ENCODE assay signal across 23 cellular contexts in genomic region chr17:67920212-67920611, GRCh38.
"Had no signal": no experiment of that assay in that cellular context is flagged by ENCODE, and none has a peak within 500 bp of the region (broad histone marks: within the 10 kb centered on the region; RNA-seq: fewer than 3 reads in every experiment).

No MANE protein-coding gene starts in this region.

- DNase-seq: hippocampal formation; kidney glomerular epithelial cell; midbrain; mucosa of descending colon; naive thymus-derived CD4-positive, alpha-beta T cell; ovary; stimulated activated CD4-positive, alpha-beta T cell treated with anti-CD3 and anti-CD28 coated beads, Interleukin-12 subunit alpha, Interleukin-12 subunit beta, amount 100 ng/mL, for 4 hours; stimulated activated CD4-positive, alpha-beta T cell treated with anti-CD3 and anti-CD28 coated beads, Interleukin-15, amount 100 ng/mL, for 24 hours; stimulated activated CD4-positive, alpha-beta T cell treated with anti-CD3 and anti-CD28 coated beads, Interleukin-2, amount 100 ng/mL, for 24 hours; stimulated activated CD4-positive, alpha-beta T cell treated with anti-CD3 and anti-CD28 coated beads, Interleukin-4, amount 100 ng/mL, for 1 hour; stimulated activated naive B cell treated with anti-CD40 and anti-IgM and Interleukin-4, amounts not matched to agents 10 μg/mL and 1 μg/mL and 100 μg/mL, for 72 hours; stimulated activated naive CD8-positive, alpha-beta T cell treated with anti-CD3 and anti-CD28 coated beads, Interleukin-15, Interleukin-2, amounts not matched to agents 100 U/mL and 50 U/mL, for 24 hours; stomach; testis; thyroid gland; transverse colon; upper lobe of left lung had no signal

- H3K9me3 ChIP-seq: mucosa of descending colon, ovary, stomach, testis, thyroid gland, transverse colon, upper lobe of left lung, vagina had no signal

- H3K27ac ChIP-seq: ovary, skin epidermis, stomach, thyroid gland, transverse colon, upper lobe of left lung, vagina had no signal

- H3K27me3 ChIP-seq: ovary, stomach, testis, thyroid gland, transverse colon, upper lobe of left lung, vagina had no signal

- H3K4me1 ChIP-seq: stomach, thyroid gland, transverse colon, upper lobe of left lung, vagina had no signal

- H3K4me3 ChIP-seq: lung, mucosa of descending colon, ovary, skin epidermis, stomach, testis, thyroid gland, transverse colon, upper lobe of left lung, vagina had no signal

- ATAC-seq: mucosa of descending colon; naive thymus-derived CD4-positive, alpha-beta T cell; natural killer cell treated with Interleukin-12 subunit alpha and Interleukin-12 subunit beta and Interleukin-15 and Interleukin-18, amount 100 ng/mL, for 72 hours; sciatic nerve; stimulated activated naive B cell treated with anti-CD40 and anti-IgM and Interleukin-4, amounts not matched to agents 10 μg/mL and 1 μg/mL and 100 μg/mL, for 72 hours; stimulated activated naive CD8-positive, alpha-beta T cell treated with anti-CD3 and anti-CD28 coated beads, Interleukin-15, Interleukin-2, amounts not matched to agents 100 U/mL and 50 U/mL, for 24 hours had no signal

- FAIRE-seq: keratinocyte had no signal

- H3K36me3 ChIP-seq: ovary had no signal
